In the genomic region with DNA sequence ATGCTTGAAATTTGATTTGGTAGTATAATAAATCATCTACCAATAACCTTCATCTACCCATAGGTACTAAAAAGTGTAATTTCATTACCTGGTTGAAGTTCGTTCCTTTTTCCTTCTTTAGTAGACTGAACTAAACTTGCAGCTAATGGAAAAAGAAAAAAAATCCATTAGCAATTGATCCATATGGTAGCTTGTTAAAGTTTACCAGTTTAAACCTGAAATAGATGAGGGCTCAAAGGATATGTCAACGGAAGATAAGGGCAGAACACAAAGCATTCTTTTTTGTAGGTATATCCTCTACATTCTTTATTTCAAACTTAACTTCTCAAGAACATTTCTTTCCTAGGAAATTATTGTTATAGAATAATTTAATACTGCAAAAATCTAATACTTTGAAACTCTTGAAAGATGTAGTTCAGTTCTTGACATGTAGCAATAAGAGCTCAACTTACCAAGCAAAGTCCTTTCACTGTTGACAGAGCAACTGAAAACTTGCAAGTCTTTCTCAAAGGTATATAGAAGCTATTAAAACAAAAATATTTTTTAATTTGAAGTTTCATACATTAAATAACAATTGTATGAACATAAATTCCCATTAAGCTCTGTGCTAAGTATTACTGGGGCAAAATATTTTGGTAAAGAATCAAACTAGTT, we compare ENCODE assay signal across 1 cellular context.
TF ChIP-seq lines count a peak whose summit lies in the region.

No MANE protein-coding gene starts in this region.

TF ChIP-seq in HepG2, 621 proteins besides CTCF, POLR2A, EP300 and RAD21 (continued from another document and continues in another):
- TF ChIP-seq, protein P1, sequence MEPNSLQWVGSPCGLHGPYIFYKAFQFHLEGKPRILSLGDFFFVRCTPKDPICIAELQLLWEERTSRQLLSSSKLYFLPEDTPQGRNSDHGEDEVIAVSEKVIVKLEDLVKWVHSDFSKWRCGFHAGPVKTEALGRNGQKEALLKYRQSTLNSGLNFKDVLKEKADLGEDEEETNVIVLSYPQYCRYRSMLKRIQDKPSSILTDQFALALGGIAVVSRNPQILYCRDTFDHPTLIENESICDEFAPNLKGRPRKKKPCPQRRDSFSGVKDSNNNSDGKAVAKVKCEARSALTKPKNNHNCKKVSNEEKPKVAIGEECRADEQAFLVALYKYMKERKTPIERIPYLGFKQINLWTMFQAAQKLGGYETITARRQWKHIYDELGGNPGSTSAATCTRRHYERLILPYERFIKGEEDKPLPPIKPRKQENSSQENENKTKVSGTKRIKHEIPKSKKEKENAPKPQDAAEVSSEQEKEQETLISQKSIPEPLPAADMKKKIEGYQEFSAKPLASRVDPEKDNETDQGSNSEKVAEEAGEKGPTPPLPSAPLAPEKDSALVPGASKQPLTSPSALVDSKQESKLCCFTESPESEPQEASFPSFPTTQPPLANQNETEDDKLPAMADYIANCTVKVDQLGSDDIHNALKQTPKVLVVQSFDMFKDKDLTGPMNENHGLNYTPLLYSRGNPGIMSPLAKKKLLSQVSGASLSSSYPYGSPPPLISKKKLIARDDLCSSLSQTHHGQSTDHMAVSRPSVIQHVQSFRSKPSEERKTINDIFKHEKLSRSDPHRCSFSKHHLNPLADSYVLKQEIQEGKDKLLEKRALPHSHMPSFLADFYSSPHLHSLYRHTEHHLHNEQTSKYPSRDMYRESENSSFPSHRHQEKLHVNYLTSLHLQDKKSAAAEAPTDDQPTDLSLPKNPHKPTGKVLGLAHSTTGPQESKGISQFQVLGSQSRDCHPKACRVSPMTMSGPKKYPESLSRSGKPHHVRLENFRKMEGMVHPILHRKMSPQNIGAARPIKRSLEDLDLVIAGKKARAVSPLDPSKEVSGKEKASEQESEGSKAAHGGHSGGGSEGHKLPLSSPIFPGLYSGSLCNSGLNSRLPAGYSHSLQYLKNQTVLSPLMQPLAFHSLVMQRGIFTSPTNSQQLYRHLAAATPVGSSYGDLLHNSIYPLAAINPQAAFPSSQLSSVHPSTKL (CRISPR knock-in tag; IDR thresholded peaks at IDR 0.05): peak; percentile 67; the same call in 1 of the 2 replicates
- TF ChIP-seq ZSCAN9 (CRISPR knock-in tag; IDR thresholded peaks at IDR 0.05; ENCODE audit: borderline replicate concordance): 0 out of 2 replicates have a peak, but pooled peaks have one; percentile 30
- TF ChIP-seq, protein P2, sequence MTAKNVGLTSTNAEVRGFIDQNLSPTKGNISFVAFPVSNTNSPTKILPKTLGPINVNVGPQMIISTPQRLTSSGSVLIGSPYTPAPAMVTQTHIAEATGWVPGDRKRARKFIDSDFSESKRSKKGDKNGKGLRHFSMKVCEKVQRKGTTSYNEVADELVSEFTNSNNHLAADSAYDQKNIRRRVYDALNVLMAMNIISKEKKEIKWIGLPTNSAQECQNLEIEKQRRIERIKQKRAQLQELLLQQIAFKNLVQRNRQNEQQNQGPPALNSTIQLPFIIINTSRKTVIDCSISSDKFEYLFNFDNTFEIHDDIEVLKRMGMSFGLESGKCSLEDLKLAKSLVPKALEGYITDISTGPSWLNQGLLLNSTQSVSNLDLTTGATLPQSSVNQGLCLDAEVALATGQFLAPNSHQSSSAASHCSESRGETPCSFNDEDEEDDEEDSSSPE (CRISPR knock-in tag; IDR thresholded peaks at IDR 0.05): peak; percentile 18; the same call in 1 of the 2 replicates
- no peak for TF ChIP-seq SKI (IDR thresholded peaks at IDR 0.05; ENCODE audit: partially characterized antibody)
- TF ChIP-seq, protein P3, sequence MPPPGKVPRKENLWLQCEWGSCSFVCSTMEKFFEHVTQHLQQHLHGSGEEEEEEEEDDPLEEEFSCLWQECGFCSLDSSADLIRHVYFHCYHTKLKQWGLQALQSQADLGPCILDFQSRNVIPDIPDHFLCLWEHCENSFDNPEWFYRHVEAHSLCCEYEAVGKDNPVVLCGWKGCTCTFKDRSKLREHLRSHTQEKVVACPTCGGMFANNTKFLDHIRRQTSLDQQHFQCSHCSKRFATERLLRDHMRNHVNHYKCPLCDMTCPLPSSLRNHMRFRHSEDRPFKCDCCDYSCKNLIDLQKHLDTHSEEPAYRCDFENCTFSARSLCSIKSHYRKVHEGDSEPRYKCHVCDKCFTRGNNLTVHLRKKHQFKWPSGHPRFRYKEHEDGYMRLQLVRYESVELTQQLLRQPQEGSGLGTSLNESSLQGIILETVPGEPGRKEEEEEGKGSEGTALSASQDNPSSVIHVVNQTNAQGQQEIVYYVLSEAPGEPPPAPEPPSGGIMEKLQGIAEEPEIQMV (CRISPR knock-in tag; IDR thresholded peaks at IDR 0.05; ENCODE audit: low read depth): no peak
- no peak for TF ChIP-seq ZNF577 (CRISPR knock-in tag; IDR thresholded peaks at IDR 0.05; ENCODE audit: borderline replicate concordance, low read depth)
- TF ChIP-seq, protein P4, sequence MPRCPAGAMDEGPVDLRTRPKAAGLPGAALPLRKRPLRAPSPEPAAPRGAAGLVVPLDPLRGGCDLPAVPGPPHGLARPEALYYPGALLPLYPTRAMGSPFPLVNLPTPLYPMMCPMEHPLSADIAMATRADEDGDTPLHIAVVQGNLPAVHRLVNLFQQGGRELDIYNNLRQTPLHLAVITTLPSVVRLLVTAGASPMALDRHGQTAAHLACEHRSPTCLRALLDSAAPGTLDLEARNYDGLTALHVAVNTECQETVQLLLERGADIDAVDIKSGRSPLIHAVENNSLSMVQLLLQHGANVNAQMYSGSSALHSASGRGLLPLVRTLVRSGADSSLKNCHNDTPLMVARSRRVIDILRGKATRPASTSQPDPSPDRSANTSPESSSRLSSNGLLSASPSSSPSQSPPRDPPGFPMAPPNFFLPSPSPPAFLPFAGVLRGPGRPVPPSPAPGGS (CRISPR knock-in tag; IDR thresholded peaks at IDR 0.05): no peak
- no peak for TF ChIP-seq ZNF782 (CRISPR knock-in tag; IDR thresholded peaks at IDR 0.05; ENCODE audit: borderline replicate concordance)
- TF ChIP-seq TAF15 (IDR thresholded peaks at IDR 0.05; ENCODE audit: low read depth, low read length, poor library complexity, severe bottlenecking): no peak
- no peak for TF ChIP-seq ZNF891 (CRISPR knock-in tag; IDR thresholded peaks at IDR 0.05)
- TF ChIP-seq, protein P5, sequence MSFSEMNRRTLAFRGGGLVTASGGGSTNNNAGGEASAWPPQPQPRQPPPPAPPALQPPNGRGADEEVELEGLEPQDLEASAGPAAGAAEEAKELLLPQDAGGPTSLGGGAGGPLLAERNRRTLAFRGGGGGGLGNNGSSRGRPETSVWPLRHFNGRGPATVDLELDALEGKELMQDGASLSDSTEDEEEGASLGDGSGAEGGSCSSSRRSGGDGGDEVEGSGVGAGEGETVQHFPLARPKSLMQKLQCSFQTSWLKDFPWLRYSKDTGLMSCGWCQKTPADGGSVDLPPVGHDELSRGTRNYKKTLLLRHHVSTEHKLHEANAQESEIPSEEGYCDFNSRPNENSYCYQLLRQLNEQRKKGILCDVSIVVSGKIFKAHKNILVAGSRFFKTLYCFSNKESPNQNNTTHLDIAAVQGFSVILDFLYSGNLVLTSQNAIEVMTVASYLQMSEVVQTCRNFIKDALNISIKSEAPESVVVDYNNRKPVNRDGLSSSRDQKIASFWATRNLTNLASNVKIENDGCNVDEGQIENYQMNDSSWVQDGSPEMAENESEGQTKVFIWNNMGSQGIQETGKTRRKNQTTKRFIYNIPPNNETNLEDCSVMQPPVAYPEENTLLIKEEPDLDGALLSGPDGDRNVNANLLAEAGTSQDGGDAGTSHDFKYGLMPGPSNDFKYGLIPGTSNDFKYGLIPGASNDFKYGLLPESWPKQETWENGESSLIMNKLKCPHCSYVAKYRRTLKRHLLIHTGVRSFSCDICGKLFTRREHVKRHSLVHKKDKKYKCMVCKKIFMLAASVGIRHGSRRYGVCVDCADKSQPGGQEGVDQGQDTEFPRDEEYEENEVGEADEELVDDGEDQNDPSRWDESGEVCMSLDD (CRISPR knock-in tag; IDR thresholded peaks at IDR 0.05; ENCODE audit: borderline replicate concordance): no peak
- peak; percentile 59; the same call in 1 of the 2 replicates for TF ChIP-seq PPARG (CRISPR knock-in tag; conservative IDR thresholded peaks at IDR 0.05)
- no peak for TF ChIP-seq KLF13 (CRISPR knock-in tag; IDR thresholded peaks at IDR 0.05)
- TF ChIP-seq, protein P6, sequence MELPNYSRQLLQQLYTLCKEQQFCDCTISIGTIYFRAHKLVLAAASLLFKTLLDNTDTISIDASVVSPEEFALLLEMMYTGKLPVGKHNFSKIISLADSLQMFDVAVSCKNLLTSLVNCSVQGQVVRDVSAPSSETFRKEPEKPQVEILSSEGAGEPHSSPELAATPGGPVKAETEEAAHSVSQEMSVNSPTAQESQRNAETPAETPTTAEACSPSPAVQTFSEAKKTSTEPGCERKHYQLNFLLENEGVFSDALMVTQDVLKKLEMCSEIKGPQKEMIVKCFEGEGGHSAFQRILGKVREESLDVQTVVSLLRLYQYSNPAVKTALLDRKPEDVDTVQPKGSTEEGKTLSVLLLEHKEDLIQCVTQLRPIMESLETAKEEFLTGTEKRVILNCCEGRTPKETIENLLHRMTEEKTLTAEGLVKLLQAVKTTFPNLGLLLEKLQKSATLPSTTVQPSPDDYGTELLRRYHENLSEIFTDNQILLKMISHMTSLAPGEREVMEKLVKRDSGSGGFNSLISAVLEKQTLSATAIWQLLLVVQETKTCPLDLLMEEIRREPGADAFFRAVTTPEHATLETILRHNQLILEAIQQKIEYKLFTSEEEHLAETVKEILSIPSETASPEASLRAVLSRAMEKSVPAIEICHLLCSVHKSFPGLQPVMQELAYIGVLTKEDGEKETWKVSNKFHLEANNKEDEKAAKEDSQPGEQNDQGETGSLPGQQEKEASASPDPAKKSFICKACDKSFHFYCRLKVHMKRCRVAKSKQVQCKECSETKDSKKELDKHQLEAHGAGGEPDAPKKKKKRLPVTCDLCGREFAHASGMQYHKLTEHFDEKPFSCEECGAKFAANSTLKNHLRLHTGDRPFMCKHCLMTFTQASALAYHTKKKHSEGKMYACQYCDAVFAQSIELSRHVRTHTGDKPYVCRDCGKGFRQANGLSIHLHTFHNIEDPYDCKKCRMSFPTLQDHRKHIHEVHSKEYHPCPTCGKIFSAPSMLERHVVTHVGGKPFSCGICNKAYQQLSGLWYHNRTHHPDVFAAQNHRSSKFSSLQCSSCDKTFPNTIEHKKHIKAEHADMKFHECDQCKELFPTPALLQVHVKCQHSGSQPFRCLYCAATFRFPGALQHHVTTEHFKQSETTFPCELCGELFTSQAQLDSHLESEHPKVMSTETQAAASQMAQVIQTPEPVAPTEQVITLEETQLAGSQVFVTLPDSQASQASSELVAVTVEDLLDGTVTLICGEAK (IDR thresholded peaks at IDR 0.05): no peak
- TF ChIP-seq, protein P6 (CRISPR knock-in tag; IDR thresholded peaks at IDR 0.05): no peak
- TF ChIP-seq ZNF124 (CRISPR knock-in tag; IDR thresholded peaks at IDR 0.05): 0 out of 2 replicates have a peak, but pooled peaks have one; percentile 44
- TF ChIP-seq SETDB1 (CRISPR knock-in tag; IDR thresholded peaks at IDR 0.05; ENCODE audit: borderline replicate concordance): no peak
- TF ChIP-seq HIVEP1 (CRISPR knock-in tag; IDR thresholded peaks at IDR 0.05): no peak
- TF ChIP-seq HES4 (CRISPR knock-in tag; IDR thresholded peaks at IDR 0.05; ENCODE audit: borderline replicate concordance): no peak
- TF ChIP-seq GZF1 (CRISPR knock-in tag; IDR thresholded peaks at IDR 0.05): no peak
- peak; percentile 68; the same call in 1 of the 2 replicates for TF ChIP-seq NFIC (IDR thresholded peaks at IDR 0.05; ENCODE audit: low read length)
- TF ChIP-seq FOXJ3 (CRISPR knock-in tag; IDR thresholded peaks at IDR 0.05; ENCODE audit: borderline replicate concordance): peak; percentile 19; the same call in 1 of the 2 replicates
- TF ChIP-seq, protein P7, sequence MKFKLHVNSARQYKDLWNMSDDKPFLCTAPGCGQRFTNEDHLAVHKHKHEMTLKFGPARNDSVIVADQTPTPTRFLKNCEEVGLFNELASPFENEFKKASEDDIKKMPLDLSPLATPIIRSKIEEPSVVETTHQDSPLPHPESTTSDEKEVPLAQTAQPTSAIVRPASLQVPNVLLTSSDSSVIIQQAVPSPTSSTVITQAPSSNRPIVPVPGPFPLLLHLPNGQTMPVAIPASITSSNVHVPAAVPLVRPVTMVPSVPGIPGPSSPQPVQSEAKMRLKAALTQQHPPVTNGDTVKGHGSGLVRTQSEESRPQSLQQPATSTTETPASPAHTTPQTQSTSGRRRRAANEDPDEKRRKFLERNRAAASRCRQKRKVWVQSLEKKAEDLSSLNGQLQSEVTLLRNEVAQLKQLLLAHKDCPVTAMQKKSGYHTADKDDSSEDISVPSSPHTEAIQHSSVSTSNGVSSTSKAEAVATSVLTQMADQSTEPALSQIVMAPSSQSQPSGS (CRISPR knock-in tag; IDR thresholded peaks at IDR 0.05): peak; percentile 60; the same call in 1 of the 2 replicates
- TF ChIP-seq ZNF678 (CRISPR knock-in tag; IDR thresholded peaks at IDR 0.05): no peak
- no peak for TF ChIP-seq PRPF4 (IDR thresholded peaks at IDR 0.05; ENCODE audit: low read depth, low read length, poor library complexity, severe bottlenecking)
- no peak for TF ChIP-seq NFIB (CRISPR knock-in tag; IDR thresholded peaks at IDR 0.05; ENCODE audit: borderline replicate concordance)
- TF ChIP-seq, protein P8, sequence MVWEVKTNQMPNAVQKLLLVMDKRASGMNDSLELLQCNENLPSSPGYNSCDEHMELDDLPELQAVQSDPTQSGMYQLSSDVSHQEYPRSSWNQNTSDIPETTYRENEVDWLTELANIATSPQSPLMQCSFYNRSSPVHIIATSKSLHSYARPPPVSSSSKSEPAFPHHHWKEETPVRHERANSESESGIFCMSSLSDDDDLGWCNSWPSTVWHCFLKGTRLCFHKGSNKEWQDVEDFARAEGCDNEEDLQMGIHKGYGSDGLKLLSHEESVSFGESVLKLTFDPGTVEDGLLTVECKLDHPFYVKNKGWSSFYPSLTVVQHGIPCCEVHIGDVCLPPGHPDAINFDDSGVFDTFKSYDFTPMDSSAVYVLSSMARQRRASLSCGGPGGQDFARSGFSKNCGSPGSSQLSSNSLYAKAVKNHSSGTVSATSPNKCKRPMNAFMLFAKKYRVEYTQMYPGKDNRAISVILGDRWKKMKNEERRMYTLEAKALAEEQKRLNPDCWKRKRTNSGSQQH (CRISPR knock-in tag; IDR thresholded peaks at IDR 0.05; ENCODE audit: low read depth): no peak
- no peak for TF ChIP-seq KLF16 (CRISPR knock-in tag; IDR thresholded peaks at IDR 0.05)
